Comparison of ENCODE assay signal across 9 cellular contexts in the genomic region with DNA sequence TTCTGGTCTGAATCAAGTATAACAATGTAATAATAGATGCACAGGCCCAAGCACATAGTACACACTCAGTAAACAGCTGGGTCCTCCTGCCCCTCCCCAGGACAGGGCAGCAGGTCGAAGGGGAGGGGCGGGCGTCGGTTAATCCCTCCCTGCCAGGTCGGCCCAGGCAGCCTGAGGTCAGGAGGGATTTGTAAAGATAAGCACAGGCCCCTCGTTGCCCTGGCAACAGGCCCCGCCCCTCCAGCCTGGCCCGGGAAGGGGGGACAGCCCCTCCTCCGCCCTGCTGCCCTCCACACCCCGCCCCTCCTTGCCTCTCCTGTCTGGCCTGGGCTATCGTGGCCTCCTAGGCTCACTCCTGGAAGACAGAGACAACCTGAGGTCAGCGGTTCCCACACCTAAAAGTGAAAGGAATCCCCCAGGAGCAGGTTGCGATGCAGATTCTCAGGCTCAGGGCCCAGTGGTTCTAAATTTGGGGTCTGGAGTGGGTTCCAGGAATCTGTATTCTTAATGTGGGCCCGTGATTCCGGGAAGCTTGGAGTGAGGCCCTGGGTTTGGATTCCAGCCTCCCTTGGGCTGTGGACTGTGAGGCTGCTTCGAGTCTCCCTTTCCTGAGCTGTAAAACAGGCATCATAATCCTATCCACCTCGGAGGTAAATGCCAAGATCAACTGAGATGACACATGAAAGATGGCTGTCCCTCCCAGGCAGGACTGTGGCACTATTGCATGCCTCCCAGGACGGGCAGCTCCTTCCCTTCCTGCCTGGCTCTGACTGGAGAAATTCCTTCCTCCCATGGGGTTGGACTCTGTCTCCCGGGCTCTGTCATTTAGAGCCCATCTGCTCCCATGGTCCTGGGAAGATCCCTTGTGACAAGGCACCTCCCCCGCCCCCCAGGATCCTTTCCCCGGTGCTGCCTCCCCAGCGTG. TPM values are rescaled to one million over a fixed set of nuclear protein-coding genes. Genes with fewer than 3 reads are reported as not detected.
A peak's percentile ranks its signal among the peaks of the same experiment; 100 is the strongest.
DNase-seq lines count a peak whose midpoint lies in the region; ATAC-seq and TF ChIP-seq lines count a peak whose summit lies in the region.
"Had no signal": no experiment of that assay in that cellular context is flagged by ENCODE, and none has a peak within 500 bp of the region (broad histone marks: within the 10 kb centered on the region; RNA-seq: fewer than 3 reads in every experiment).

No MANE protein-coding gene starts in this region.

- 23% methylated on average over 19 of the region's 22 CpGs; no CpG with 5 or more reads in 1 of the 2 donors for WGBS in transverse colon (ENCODE audit: low coverage in 1 of 2), 2 donors

- peaks cover 33% of the 10 kb centered on the region for H3K4me1 ChIP-seq in Caco-2
- peaks cover 3 to 39% (median 19%) of the 10 kb centered on the region in 4 donors for H3K4me1 ChIP-seq in transverse colon

- TF ChIP-seq CTCF in Caco-2 (IDR thresholded peaks at IDR 0.05; ENCODE audit: insufficient read depth in 1 of 2, low read depth in 1 of 2, low read length in 1 of 2, severe bottlenecking in 1 of 2, unreplicated experiment in 1 of 2) (no peak), WTC11 (IDR thresholded peaks at IDR 0.05) (no peak), transverse colon (IDR thresholded peaks at IDR 0.05) (no peak), coronary artery (IDR thresholded peaks at IDR 0.05) (no peak)

- in situ Hi-C loops in transverse colon (cut with MboI; ENCODE audit: low pct_ligation_motif_present in 1 of 4, low pct_unique_long_range_greater_than_20kb in 1 of 4, low sequenced_read_pairs in 3 of 4), result no loop called here

- H3K36me3 ChIP-seq in Caco-2 (ENCODE audit: control insufficient read depth, insufficient read depth, low read length) (no peaks in the 10 kb centered on the region), transverse colon (no peaks in the 10 kb centered on the region)

- H3K4me1 Mint-ChIP-seq in Caco-2 (ENCODE audit: low read depth, unreplicated experiment) (peaks cover 15% of the 10 kb centered on the region), WTC11 (peaks cover 58% of the 10 kb centered on the region)

- TF ChIP-seq POLR2A in transverse colon (IDR thresholded peaks at IDR 0.05), result no peak

- H3K27ac Mint-ChIP-seq in Caco-2 (ENCODE audit: unreplicated experiment) (peak overlapping the region; percentile 71), WTC11 (peak overlapping the region; percentile 3; the same call in 1 of the 2 replicates)

- ATAC-seq in HG03175 (IDR thresholded peaks at IDR 0.05; ENCODE audit: unreplicated experiment) (peak; percentile 44), WTC11 (peak; percentile 78), HG03135 (IDR thresholded peaks at IDR 0.05; ENCODE audit: unreplicated experiment) (no peak), GM18873 (IDR thresholded peaks at IDR 0.05; ENCODE audit: low FRiP score, unreplicated experiment) (no peak)

- H3K36me3 Mint-ChIP-seq in Caco-2 (ENCODE audit: insufficient read depth, unreplicated experiment) (peaks cover 5% of the 10 kb centered on the region), WTC11 (no peaks in the 10 kb centered on the region)

- H3K27ac ChIP-seq in transverse colon (peak overlapping the region; percentile 28 to 64 (median 48)), coronary artery (no peak overlapping the region)

- no peaks in the 10 kb centered on the region for H3K9me3 ChIP-seq in Caco-2
- H3K9me3 ChIP-seq in transverse colon, result no peaks in the 10 kb centered on the region

- no TSS peak for BruUV-seq in Caco-2 (replicated peaks; lab: Mats Ljungman, UMichigan)

- intact Hi-C loops in Caco-2 (cut with micrococcal nuclease; ENCODE audit: unreplicated experiment), result loop anchor here (1.0 kb wide), 1 partner anchor 15 kb away; no protein-coding TSS in a partner anchor
- intact Hi-C loops in transverse colon (cut with DNase I; ENCODE audit: low total_unique reads), result no loop called here

- no peaks in the 10 kb centered on the region for H3K27me3 Mint-ChIP-seq in Caco-2 (ENCODE audit: insufficient read depth, unreplicated experiment)
- peaks cover 10% of the 10 kb centered on the region for H3K27me3 Mint-ChIP-seq in WTC11 (ENCODE audit: low read depth)

- DNase-seq in Caco-2, result peak; percentile 98
- DNase-seq in WTC11 (ENCODE audit: low spot score), result peak; percentile 98
- peak; percentile 28 for DNase-seq in kidney tubule cell (ENCODE audit: low spot score)
- peak; percentile 87 for DNase-seq in transverse colon
- no peak for DNase-seq in coronary artery (ENCODE audit: low spot score)

- TF ChIP-seq EP300 in transverse colon (IDR thresholded peaks at IDR 0.05; ENCODE audit: low read depth), result no peak

- no peak overlapping the region for H3K4me3 Mint-ChIP-seq in Caco-2 (ENCODE audit: unreplicated experiment)
- H3K4me3 Mint-ChIP-seq in WTC11, result 0 out of 2 replicates have a peak overlapping the region, but pooled peaks have one; percentile 24

- H3K9me3 Mint-ChIP-seq in Caco-2 (ENCODE audit: unreplicated experiment), result no peaks in the 10 kb centered on the region
- no peaks in the 10 kb centered on the region for H3K9me3 Mint-ChIP-seq in WTC11

- H3K4me3 ChIP-seq in Caco-2 (ENCODE audit: low read depth, low read length), result no peak overlapping the region
- no peak overlapping the region for H3K4me3 ChIP-seq in transverse colon
- H3K4me3 ChIP-seq in coronary artery, result no peak overlapping the region

- CTCF ChIA-PET in Caco-2 (lab: Charles Lee), result interaction anchor here (0.7 to 3.1 kb wide), 6 partner anchors 10 to 27 kb away, joined by 3 to 12 read pairs (median 3); no protein-coding TSS in a partner anchor
- CTCF ChIA-PET in WTC11 (lab: Charles Lee), result interaction anchor here (0.8 to 3.7 kb wide), 6 partner anchors 8 to 680 kb away, joined by 3 to 23 read pairs (median 7); no protein-coding TSS in a partner anchor

- H3K27me3 ChIP-seq in Caco-2 (replicated peaks; ENCODE audit: control insufficient read depth, insufficient read depth, low read length), result no peaks in the 10 kb centered on the region
- no peaks in the 10 kb centered on the region for H3K27me3 ChIP-seq in transverse colon

- POLR2A ChIA-PET in Caco-2 (lab: Charles Lee), result no interaction called here
- POLR2A ChIA-PET in WTC11 (lab: Charles Lee), result no interaction called here

TF ChIP-seq in WTC11, 78 proteins besides CTCF, POLR2A, EP300 and RAD21:
- TF ChIP-seq ZNF121 (CRISPR knock-in tag; IDR thresholded peaks at IDR 0.05), result peak; percentile 78
- peak; percentile 76 for TF ChIP-seq SP1 (CRISPR knock-in tag; conservative IDR thresholded peaks at IDR 0.05)
- TF ChIP-seq, protein P1, sequence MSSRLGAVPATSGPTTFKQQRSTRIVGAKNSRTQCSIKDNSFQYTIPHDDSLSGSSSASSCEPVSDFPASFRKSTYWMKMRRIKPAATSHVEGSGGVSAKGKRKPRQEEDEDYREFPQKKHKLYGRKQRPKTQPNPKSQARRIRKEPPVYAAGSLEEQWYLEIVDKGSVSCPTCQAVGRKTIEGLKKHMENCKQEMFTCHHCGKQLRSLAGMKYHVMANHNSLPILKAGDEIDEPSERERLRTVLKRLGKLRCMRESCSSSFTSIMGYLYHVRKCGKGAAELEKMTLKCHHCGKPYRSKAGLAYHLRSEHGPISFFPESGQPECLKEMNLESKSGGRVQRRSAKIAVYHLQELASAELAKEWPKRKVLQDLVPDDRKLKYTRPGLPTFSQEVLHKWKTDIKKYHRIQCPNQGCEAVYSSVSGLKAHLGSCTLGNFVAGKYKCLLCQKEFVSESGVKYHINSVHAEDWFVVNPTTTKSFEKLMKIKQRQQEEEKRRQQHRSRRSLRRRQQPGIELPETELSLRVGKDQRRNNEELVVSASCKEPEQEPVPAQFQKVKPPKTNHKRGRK (CRISPR knock-in tag; IDR thresholded peaks at IDR 0.05; ENCODE audit: borderline replicate concordance), result no peak
- TF ChIP-seq TCF7 (CRISPR knock-in tag; IDR thresholded peaks at IDR 0.05; ENCODE audit: low read depth), result no peak
- TF ChIP-seq GTF2I (CRISPR knock-in tag; conservative IDR thresholded peaks at IDR 0.05), result 0 out of 2 replicates have a peak, but pooled peaks have one; percentile 49
- TF ChIP-seq ZNF232 (CRISPR knock-in tag; IDR thresholded peaks at IDR 0.05), result no peak

RNA-seq across cellular contexts. Expression of gene CRB2, which starts 4.4 kb away (rescaled TPM):
- total RNA-seq in Caco-2 (2022) (0.34 and 0.56 TPM in 2 replicates), WTC11 (2021) (1.8 to 3.5 TPM (median 2.4 TPM) in 3 replicates), transverse colon (under 1 TPM in 3 of 4 donors, not detected in 1; 0.32 to 0.82 (median 0.75) TPM)
- total RNA-seq: lung microvascular endothelial cell had no signal

Comparison
In these comparisons a context has a peak if more than half of its experiments do, and no peak if none do; other contexts are left out.
1. ATAC-seq: peak in HG03175 (single experiment) and WTC11 (single experiment); none in HG03135 (single experiment) and GM18873 (single experiment).
2. H3K27ac ChIP-seq: peak in transverse colon (4 of 4); none in coronary artery (0 of 2).